ENCODE assay signal across 21 cellular contexts in genomic region chr12:2240984-2241383, GRCh38.
A peak's percentile ranks its signal among the peaks of the same experiment; 100 is the strongest.
DNase-seq lines count a peak whose midpoint lies in the region; ATAC-seq and TF ChIP-seq lines count a peak whose summit lies in the region.
"Had no signal": no experiment of that assay in that cellular context is flagged by ENCODE, and none has a peak within 500 bp of the region (broad histone marks: within the 10 kb centered on the region; RNA-seq: fewer than 3 reads in every experiment).

No MANE protein-coding gene starts in this region.

- H3K27ac ChIP-seq in heart left ventricle (peak overlapping the region in 10 of 12 donors; percentile 78 to 92 (median 86)), gastroesophageal sphincter (peak overlapping the region in 3 of 4 donors; percentile 75 to 85 (median 76)), stomach smooth muscle (ENCODE audit: low read length) (peak overlapping the region; percentile 11)

- intact Hi-C loops in heart left ventricle (cut with DNase I) = no loop called here
- intact Hi-C loops in Right ventricle myocardium superior (cut with DNase I) = no loop called here
- intact Hi-C loops in left colon (cut with DNase I, micrococcal nuclease) = no loop called here

- whole genome bisulfite sequencing in heart left ventricle, 4 donors = 83 to 91% (median 88%) methylated on average over 7 to 8 of the region's 8 CpGs
- WGBS in gastroesophageal sphincter (ENCODE audit: low coverage in 1 of 2), 2 donors = 55 to 65% methylated on average over 5 to 8 of the region's 8 CpGs

- no peaks in the 10 kb centered on the region for H3K27me3 ChIP-seq in heart left ventricle
- no peaks in the 10 kb centered on the region for H3K27me3 ChIP-seq in gastroesophageal sphincter
- H3K27me3 ChIP-seq in stomach smooth muscle (ENCODE audit: control insufficient read depth in 1 of 2, insufficient read depth in 2 of 2, low read length in 2 of 2) = no peaks in the 10 kb centered on the region

- DNase-seq in heart left ventricle (no peak), Right ventricle myocardium superior (no peak), NCI-H226 (peak; percentile 15), NOMO-1 treated with dmso at 0.1 percent for 144 hours (lab: John Stamatoyannopoulos, UW; ENCODE audit: unreplicated experiment) (no peak), AG08395 (ENCODE audit: low spot score) (no peak), left colon (no peak)
- DNase-seq: DMS53, GF-D8, HCEC 1CT, KBM-7, MM.1S, NCI-H1092, NCI-H1436, NCI-H187 treated with DMSO at 0.1 percent for 48 hours, NCI-H2227 treated with DMSO at 0.1 percent for 48 hours, NCI-H510A treated with DMSO at 0.1 percent for 48 hours, NCI-H748 treated with DMSO at 0.1 percent for 48 hours, OCI-M1 had no signal

- TF ChIP-seq POLR2A in heart left ventricle (IDR thresholded peaks at IDR 0.05) (no peak), gastroesophageal sphincter (IDR thresholded peaks at IDR 0.05) (no peak)

- H3K4me1 ChIP-seq in heart left ventricle = peaks cover 12 to 97% (median 56%) of the 10 kb centered on the region in 12 donors
- peaks cover 11 to 84% (median 16%) of the 10 kb centered on the region in 3 donors for H3K4me1 ChIP-seq in gastroesophageal sphincter
- H3K4me1 ChIP-seq in stomach smooth muscle (ENCODE audit: control insufficient read depth, insufficient read depth, low read length) = peaks cover 58% of the 10 kb centered on the region

- ATAC-seq in heart left ventricle (no peak), Right ventricle myocardium superior (ENCODE audit: poor library complexity) (no peak), gastroesophageal sphincter (no peak), left colon (no peak)
- ATAC-seq: GM23338 had no signal

- TF ChIP-seq CTCF in heart left ventricle (IDR thresholded peaks at IDR 0.05) (no peak), gastroesophageal sphincter (IDR thresholded peaks at IDR 0.05) (no peak)

- H3K9ac ChIP-seq in stomach smooth muscle (ENCODE audit: low read length in 2 of 2) = no peak overlapping the region

- no peaks in the 10 kb centered on the region for H3K36me3 ChIP-seq in heart left ventricle
- H3K36me3 ChIP-seq in gastroesophageal sphincter = no peaks in the 10 kb centered on the region
- no peaks in the 10 kb centered on the region for H3K36me3 ChIP-seq in stomach smooth muscle (ENCODE audit: control insufficient read depth in 2 of 2, insufficient read depth in 2 of 2, low read length in 2 of 2)

- no peak for TF ChIP-seq EP300 in gastroesophageal sphincter (IDR thresholded peaks at IDR 0.05)

- H3K9me3 ChIP-seq in heart left ventricle (no peaks in the 10 kb centered on the region), gastroesophageal sphincter (no peaks in the 10 kb centered on the region), stomach smooth muscle (ENCODE audit: control insufficient read depth in 2 of 2, low read length in 2 of 2) (no peaks in the 10 kb centered on the region)

- no peak overlapping the region for H3K4me3 ChIP-seq in heart left ventricle
- H3K4me3 ChIP-seq in gastroesophageal sphincter = no peak overlapping the region
- H3K4me3 ChIP-seq in stomach smooth muscle (ENCODE audit: low read length in 2 of 2) = no peak overlapping the region
- H3K4me3 ChIP-seq: GM23338 had no signal

Comparison
In these comparisons a context has a peak if more than half of its experiments do, and no peak if none do; other contexts are left out.
1. H3K27ac ChIP-seq: peak in every context shown above with its lines; median percentile 86 in heart left ventricle; 76 in gastroesophageal sphincter; 11 in stomach smooth muscle.